ENCODE assay signal across 17 cellular contexts in the genomic region with DNA sequence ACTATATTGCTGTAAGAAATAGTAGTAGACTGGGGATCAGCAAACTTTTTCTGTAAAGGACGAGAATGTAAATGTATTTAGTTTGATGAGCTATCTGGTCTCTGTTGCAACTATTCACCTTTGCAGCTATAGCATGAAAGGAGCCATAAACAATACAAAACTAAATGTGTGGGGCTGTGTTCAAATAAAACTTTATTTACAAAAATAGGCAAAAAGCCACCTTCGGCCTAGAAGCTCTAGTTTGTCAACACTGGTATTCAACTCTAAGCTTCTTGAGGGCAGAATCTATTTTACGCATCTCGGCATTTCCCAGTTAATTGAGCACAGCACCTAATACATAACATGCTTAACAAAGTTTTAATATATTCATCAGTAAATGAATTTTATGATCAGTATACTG.
"Had no signal": no experiment of that assay in that cellular context is flagged by ENCODE, and none has a peak within 500 bp of the region (broad histone marks: within the 10 kb centered on the region; RNA-seq: fewer than 3 reads in every experiment).

No MANE protein-coding gene starts in this region.

- H3K4me1 Mint-ChIP-seq: activated CD4-positive, alpha-beta T cell treated with anti-CD3 and anti-CD28 coated beads, Interleukin-2, amount 10 ng/mL, durations not matched to agents 7 days and 5 days; activated naive CD4-positive, alpha-beta T cell treated with anti-CD3 and anti-CD28 coated beads, Interleukin-2, amount 50 U/mL, for 24 hours; T-cell had no signal

- FAIRE-seq: TTC549 had no signal

- H3K27me3 Mint-ChIP-seq: activated CD4-positive, alpha-beta memory T cell treated with anti-CD3 and anti-CD28 coated beads for 36 hours; activated CD4-positive, alpha-beta T cell treated with anti-CD3 and anti-CD28 coated beads, Interleukin-2, amount 10 ng/mL, durations not matched to agents 7 days and 5 days; activated naive CD4-positive, alpha-beta T cell treated with anti-CD3 and anti-CD28 coated beads, Interleukin-2, amount 50 U/mL, for 24 hours; T-cell had no signal

- H3K27me3 ChIP-seq: breast epithelium, colonic mucosa had no signal

- DNase-seq: activated CD4-positive, alpha-beta memory T cell treated with anti-CD3 and anti-CD28 coated beads for 36 hours; activated CD4-positive, alpha-beta T cell treated with anti-CD3 and anti-CD28 coated beads, Interleukin-2, amount 10 ng/mL, durations not matched to agents 7 days and 5 days; activated CD4-positive, CD25-positive, alpha-beta regulatory T cell; activated CD8-positive, alpha-beta memory T cell treated with anti-CD3 and anti-CD28 coated beads for 24 hours; activated gamma-delta T cell treated with Interleukin-2 at 50 U/mL for 16 hours; activated T-cell treated with anti-CD3 and anti-CD28 coated beads, Interleukin-2, amount 50 U/mL, for 72 hours; aorta; colonic mucosa; NCI-H187 treated with DMSO at 0.1 percent for 48 hours; NCI-H524 treated with DMSO at 0.1 percent for 48 hours; NCI-H748 treated with DMSO at 0.1 percent for 48 hours; SIG-M5; T-cell had no signal

- H3K36me3 ChIP-seq: breast epithelium, colonic mucosa had no signal

- H3K4me3 Mint-ChIP-seq: activated CD4-positive, alpha-beta memory T cell treated with anti-CD3 and anti-CD28 coated beads for 36 hours; activated CD4-positive, alpha-beta T cell treated with anti-CD3 and anti-CD28 coated beads, Interleukin-2, amount 10 ng/mL, durations not matched to agents 7 days and 5 days; activated naive CD4-positive, alpha-beta T cell treated with anti-CD3 and anti-CD28 coated beads, Interleukin-2, amount 50 U/mL, for 24 hours; activated T-cell treated with anti-CD3 and anti-CD28 coated beads, Interleukin-2, amount 50 U/mL, for 72 hours; T-cell had no signal

- H3K9me3 Mint-ChIP-seq: activated CD4-positive, alpha-beta T cell treated with anti-CD3 and anti-CD28 coated beads, Interleukin-2, amount 10 ng/mL, durations not matched to agents 7 days and 5 days; activated naive CD4-positive, alpha-beta T cell treated with anti-CD3 and anti-CD28 coated beads, Interleukin-2, amount 50 U/mL, for 24 hours; activated T-helper 2 cell treated with anti-CD3 and anti-CD28 coated beads, Interferon-gamma antibody, Interleukin-2, Interleukin-4, amounts not matched to agents 10 μg/mL and 5 μg/mL and 100 μg/mL, durations not matched to agents 14 hours and 24 hours and 36 hours had no signal

- H3K9me3 ChIP-seq: breast epithelium, colonic mucosa had no signal

- H3K36me3 Mint-ChIP-seq: activated CD4-positive, alpha-beta memory T cell treated with anti-CD3 and anti-CD28 coated beads for 36 hours; activated naive CD4-positive, alpha-beta T cell treated with anti-CD3 and anti-CD28 coated beads, Interleukin-2, amount 50 U/mL, for 24 hours; T-cell had no signal

- H3K4me1 ChIP-seq: breast epithelium, colonic mucosa had no signal

- H3K27ac Mint-ChIP-seq: activated CD4-positive, alpha-beta memory T cell treated with anti-CD3 and anti-CD28 coated beads for 36 hours; activated CD4-positive, alpha-beta T cell treated with anti-CD3 and anti-CD28 coated beads, Interleukin-2, amount 10 ng/mL, durations not matched to agents 7 days and 5 days; activated naive CD4-positive, alpha-beta T cell treated with anti-CD3 and anti-CD28 coated beads, Interleukin-2, amount 50 U/mL, for 24 hours; activated T-cell treated with anti-CD3 and anti-CD28 coated beads, Interleukin-2, amount 50 U/mL, for 72 hours; activated T-helper 2 cell treated with anti-CD3 and anti-CD28 coated beads, Interferon-gamma antibody, Interleukin-2, Interleukin-4, amounts not matched to agents 10 μg/mL and 5 μg/mL and 100 μg/mL, durations not matched to agents 14 hours and 24 hours and 36 hours; T-cell had no signal

- ATAC-seq: T-cell had no signal

- H3K27ac ChIP-seq: breast epithelium, colonic mucosa had no signal

- H3K4me3 ChIP-seq: breast epithelium, colonic mucosa had no signal
